In genomic region chr3:170038434-170039110, GRCh38 we compare ENCODE assay signal across 8 cellular contexts. TPM values are rescaled to one million over a fixed set of nuclear protein-coding genes. Genes with fewer than 3 reads are reported as not detected.
DNase-seq lines count a peak whose midpoint lies in the region; ATAC-seq, FAIRE-seq and TF ChIP-seq lines count a peak whose summit lies in the region.

No MANE protein-coding gene starts in this region.

- TF ChIP-seq POLR2A in body of pancreas (IDR thresholded peaks at IDR 0.05), result no peak

- H4K20me1 ChIP-seq in SU-DHL-6 (ENCODE audit: low read depth, low read length), result no peaks in the 10 kb centered on the region

- peaks cover 11% of the 10 kb centered on the region for H3F3A ChIP-seq in SU-DHL-6 (ENCODE audit: insufficient read depth)

- FAIRE-seq in kidney (lab: Jason Lieb, UNC), result no peak

- no peaks in the 10 kb centered on the region for H3K9me2 ChIP-seq in SU-DHL-6 (replicated peaks; ENCODE audit: insufficient read depth, low read length)

- H3K4me3 ChIP-seq in SU-DHL-6 (ENCODE audit: insufficient read depth, low read length, poor library complexity, severe bottlenecking) (peak overlapping the region; percentile 67), body of pancreas (peak overlapping the region; percentile 29 to 32), kidney (ENCODE audit: low read length in 2 of 2) (peak overlapping the region; percentile 65 to 84)

- intact Hi-C loops in Right ventricle myocardium inferior (cut with DNase I), result loop anchor here (10.0 kb wide), 1 partner anchor 174 kb away; the partner anchor contains the start of gene LRRC31
- intact Hi-C loops in left ventricle myocardium superior (cut with micrococcal nuclease), result no loop called here
- intact Hi-C loops in body of pancreas (cut with DNase I), result no loop called here
- intact Hi-C loops in kidney (cut with DNase I), result no loop called here

- TF ChIP-seq CTCF in SU-DHL-6 (IDR thresholded peaks at IDR 0.05; ENCODE audit: insufficient read depth, low read length, poor library complexity, severe bottlenecking) (peak; percentile 34), body of pancreas (IDR thresholded peaks at IDR 0.05) (peak in 6 of 7 experiments; percentile 17 to 43 (median 34)), kidney (IDR thresholded peaks at IDR 0.05; ENCODE audit: borderline replicate concordance, extremely low read depth, insufficient read depth) (peak; percentile 12)

- DNase-seq in Right ventricle myocardium inferior (ENCODE audit: missing footprints) (peak; percentile 76), left ventricle myocardium superior (no peak), body of pancreas (peak; percentile 46 to 69 (median 59)), kidney (peak; percentile 76), T1000 (lab: John Stamatoyannopoulos, UW) (no peak)
- peak; percentile 23 for DNase-seq in stimulated activated naive CD8-positive, alpha-beta T cell treated with anti-CD3 and anti-CD28 coated beads, Interleukin-15, Interleukin-2, amounts not matched to agents 100 U/mL and 50 U/mL, for 24 hours

- H3K36me3 ChIP-seq in SU-DHL-6 (ENCODE audit: low read length) (no peaks in the 10 kb centered on the region), body of pancreas (replicated peaks in 1 of 2; ENCODE audit: insufficient read depth in 1 of 2, low read depth in 2 of 2) (no peaks in the 10 kb centered on the region), kidney (ENCODE audit: control insufficient read depth in 1 of 2, insufficient read depth in 2 of 2, low read length in 2 of 2) (no peaks in the 10 kb centered on the region)

- H3K27me3 ChIP-seq in SU-DHL-6 (ENCODE audit: low read length) (no peaks in the 10 kb centered on the region), body of pancreas (no peaks in the 10 kb centered on the region)

- ATAC-seq in Right ventricle myocardium inferior (no peak), left ventricle myocardium superior (no peak), HG03280 (IDR thresholded peaks at IDR 0.05; ENCODE audit: unreplicated experiment) (peak; percentile 22), body of pancreas (peak; percentile 36)
- no peak for ATAC-seq in stimulated activated naive CD8-positive, alpha-beta T cell treated with anti-CD3 and anti-CD28 coated beads, Interleukin-15, Interleukin-2, amounts not matched to agents 100 U/mL and 50 U/mL, for 24 hours

- no peaks in the 10 kb centered on the region for H3K79me2 ChIP-seq in SU-DHL-6 (ENCODE audit: insufficient read depth, low read length)

- peak overlapping the region; percentile 58 for H3K9ac ChIP-seq in SU-DHL-6 (ENCODE audit: low read length)
- peak overlapping the region; percentile 69 to 73 for H3K9ac ChIP-seq in kidney (ENCODE audit: low read length in 2 of 2)

- 3 to 7% methylated on average over 28 to 50 of the region's 51 CpGs for WGBS in body of pancreas, 2 donors

- H3K9me3 ChIP-seq in SU-DHL-6 (ENCODE audit: insufficient read depth, low read length), result no peaks in the 10 kb centered on the region
- H3K9me3 ChIP-seq in body of pancreas, result no peaks in the 10 kb centered on the region
- H3K9me3 ChIP-seq in kidney (ENCODE audit: control insufficient read depth in 1 of 2, low read length in 2 of 2), result no peaks in the 10 kb centered on the region

- H3K27ac ChIP-seq in SU-DHL-6 (ENCODE audit: low read depth, low read length) (no peak overlapping the region), body of pancreas (peak overlapping the region; percentile 19 to 87 (median 81)), kidney (ENCODE audit: low read depth in 2 of 2, low read length in 2 of 2) (peak overlapping the region; percentile 63 to 85)

- H3K4me2 ChIP-seq in SU-DHL-6 (ENCODE audit: low read depth, low read length, poor library complexity, severe bottlenecking), result peak overlapping the region; percentile 88

- peaks cover 15% of the 10 kb centered on the region for H3K4me1 ChIP-seq in body of pancreas
- peaks cover 0 to 2% of the 10 kb centered on the region in 2 donors for H3K4me1 ChIP-seq in kidney (ENCODE audit: control insufficient read depth in 1 of 2, insufficient read depth in 1 of 2, low read depth in 1 of 2, low read length in 2 of 2)

- peak overlapping the region; percentile 88 for H2AFZ ChIP-seq in SU-DHL-6 (ENCODE audit: low read depth, low read length, severe bottlenecking)

RNA-seq across cellular contexts. Expression of gene GPR160, which starts 0.8 kb away (rescaled TPM):
- 1.2 TPM for total RNA-seq in Right ventricle myocardium inferior
- 1.0 TPM for total RNA-seq in left ventricle myocardium superior
- 10 to 100 TPM; 26.4 to 31.9 TPM for total RNA-seq in body of pancreas
- total RNA-seq in kidney, result 24.9 TPM
- polyA plus RNA-seq in kidney (ENCODE audit: insufficient read depth, low read depth, low replicate concordance), result 23.7 TPM

Comparison
In these comparisons a context has a peak if more than half of its experiments do, and no peak if none do; other contexts are left out.
1. DNase-seq: peak in Right ventricle myocardium inferior (single experiment), body of pancreas (4 of 4), kidney (single experiment) and stimulated activated naive CD8-positive, alpha-beta T cell treated with anti-CD3 and anti-CD28 coated beads, Interleukin-15, Interleukin-2, amounts not matched to agents 100 U/mL and 50 U/mL, for 24 hours (single experiment); none in left ventricle myocardium superior (single experiment) and T1000 (single experiment).
2. ATAC-seq: peak in HG03280 (single experiment) and body of pancreas (single experiment); none in Right ventricle myocardium inferior (single experiment), left ventricle myocardium superior (single experiment) and stimulated activated naive CD8-positive, alpha-beta T cell treated with anti-CD3 and anti-CD28 coated beads, Interleukin-15, Interleukin-2, amounts not matched to agents 100 U/mL and 50 U/mL, for 24 hours (single experiment).
3. RNA of gene GPR160, which starts 0.8 kb away (total RNA-seq): 26.4 to 31.9 TPM in body of pancreas and 24.9 TPM in kidney (single experiment); 1.2 TPM in Right ventricle myocardium inferior (single experiment) and 1.0 TPM in left ventricle myocardium superior (single experiment); every median in the first group is over 10 times any median in the second.
4. Peak in every context shown above with its lines, with median percentiles within 50 percentile points of each other: H3K4me3 ChIP-seq and CTCF ChIP-seq.